32 cellular contexts compared by ENCODE assay signal in the genomic region with DNA sequence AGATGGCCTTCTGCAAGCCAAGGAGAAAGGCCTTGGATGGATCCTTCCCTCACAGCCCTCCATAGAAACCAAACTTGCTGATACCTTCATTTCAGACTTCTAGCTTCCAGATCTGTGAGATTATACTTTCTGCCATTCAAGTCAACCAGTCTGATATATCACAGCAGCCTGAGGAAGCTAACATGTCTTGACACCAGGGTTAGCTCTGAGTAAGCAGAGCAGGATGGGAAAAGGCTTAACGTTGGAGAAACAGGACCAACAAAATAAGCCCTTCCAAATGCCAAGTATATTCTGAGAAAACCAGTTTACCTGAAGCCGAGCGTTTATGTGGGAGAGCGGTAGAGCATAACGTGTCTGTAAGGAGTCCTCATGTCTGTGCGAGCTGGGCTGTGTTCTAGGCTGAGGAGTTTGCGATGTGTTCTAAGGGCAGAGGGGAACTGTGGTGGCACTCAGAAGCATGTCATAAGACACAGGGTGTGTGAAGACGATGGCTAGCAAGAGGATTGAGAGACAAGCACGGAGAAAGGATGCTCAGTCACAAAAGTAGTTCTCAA.
DNase-seq lines count a peak whose midpoint lies in the region; ATAC-seq, FAIRE-seq and TF ChIP-seq lines count a peak whose summit lies in the region.
"Had no signal": no experiment of that assay in that cellular context is flagged by ENCODE, and none has a peak within 500 bp of the region (broad histone marks: within the 10 kb centered on the region; RNA-seq: fewer than 3 reads in every experiment).

No MANE protein-coding gene starts in this region.

- no peak overlapping the region for H3K4me2 ChIP-seq in K562 (ENCODE audit: insufficient read depth, low read length)
- H3K4me2 ChIP-seq in trophoblast cell (ENCODE audit: low read length), result no peak overlapping the region
- H3K4me2 ChIP-seq: A549, SK-N-SH had no signal

- in situ Hi-C loops in K562 (cut with MboI), result no loop called here

- 85% methylated on average over 9 of the region's 9 CpGs for WGBS in K562 (ENCODE audit: insufficient coverage, low coverage, missing lambda C conversion rate)
- no CpG with 5 or more reads among the region's 9 CpGs for WGBS in trophoblast cell (ENCODE audit: extremely low coverage, insufficient coverage, insufficient read length)
- 86 to 97% methylated on average over 9 of the region's 9 CpGs for WGBS in body of pancreas, 2 donors

- intact Hi-C loops in K562 (cut with micrococcal nuclease) (no loop called here), body of pancreas (cut with DNase I) (no loop called here)

- TF ChIP-seq CTCF in K562 (IDR thresholded peaks at IDR 0.05 in 2 of 3, conservative IDR thresholded peaks at IDR 0.05 in 1 of 3; ENCODE audit: insufficient read depth in 2 of 3, low read depth in 1 of 3, low read length in 3 of 3) (no peak), glutamatergic neuron (IDR thresholded peaks at IDR 0.05; ENCODE audit: partially characterized antibody, unreplicated experiment) (no peak), body of pancreas (IDR thresholded peaks at IDR 0.05) (no peak)

- no peak overlapping the region for H3K4me3 Mint-ChIP-seq in glutamatergic neuron (ENCODE audit: unreplicated experiment)
- H3K4me3 Mint-ChIP-seq: CD4-positive, alpha-beta memory T cell; H9 had no signal

- H3K14ac ChIP-seq in trophoblast cell (ENCODE audit: low read length), result peak overlapping the region; percentile 83

- H3K27me3 ChIP-seq in K562 (ENCODE audit: control insufficient read depth in 2 of 2, insufficient read depth in 2 of 2, low read length in 2 of 2) (no peaks in the 10 kb centered on the region), trophoblast cell (ENCODE audit: insufficient read depth, low read length) (no peaks in the 10 kb centered on the region), body of pancreas (no peaks in the 10 kb centered on the region)
- H3K27me3 ChIP-seq: BLaER1 treated with 17β-estradiol and CSF1 and Interleukin-3, amounts not matched to agents 10 nM and 100 nM had no signal

- H3K9me1 ChIP-seq in K562 (ENCODE audit: control insufficient read depth, insufficient read depth, low read length), result no peaks in the 10 kb centered on the region

- H2BK12ac ChIP-seq in trophoblast cell (ENCODE audit: low read length), result peak overlapping the region; percentile 100

- peak overlapping the region; percentile 80 for H3K4ac ChIP-seq in trophoblast cell (ENCODE audit: low read depth, low read length)

- CTCF ChIA-PET in K562 (lab: Yijun Ruan, JAX; ENCODE audit: low intra/inter-chr PET ratio), result no interaction called here

- BruUV-seq in K562 (replicated peaks; lab: Mats Ljungman, UMichigan), result no TSS peak

- H3K23ac ChIP-seq in trophoblast cell (ENCODE audit: low read length), result no peak overlapping the region

- peak overlapping the region; percentile 26 to 69; a peak in 3 of 4 replicates for H3K9ac ChIP-seq in K562 (ENCODE audit: insufficient read depth in 1 of 2, low read depth in 2 of 2, low read length in 2 of 2)
- no peak overlapping the region for H3K9ac ChIP-seq in trophoblast cell (ENCODE audit: low read length)
- H3K9ac ChIP-seq: BLaER1 treated with 17β-estradiol and CSF1 and Interleukin-3, amounts not matched to agents 10 nM and 100 nM; GM23248; SK-N-SH had no signal

- H3K4me3 ChIP-seq in K562, result no peak overlapping the region
- no peak overlapping the region for H3K4me3 ChIP-seq in trophoblast cell (ENCODE audit: low read depth, low read length)
- H3K4me3 ChIP-seq in body of pancreas, result no peak overlapping the region
- H3K4me3 ChIP-seq: A549; BLaER1 treated with 17β-estradiol and CSF1 and Interleukin-3, amounts not matched to agents 10 nM and 100 nM; GM12878; GM23248 had no signal

- POLR2A ChIA-PET in K562 (lab: Yijun Ruan, JAX), result interaction anchor here (0.6 to 1.1 kb wide), 3 partner anchors 28 to 394 kb away, joined by 3 to 4 read pairs (median 3); no protein-coding TSS in a partner anchor

- H2BK5ac ChIP-seq in trophoblast cell (ENCODE audit: low read depth, low read length, poor library complexity), result peak overlapping the region; percentile 86

- peak overlapping the region; percentile 95 for H2BK120ac ChIP-seq in trophoblast cell (ENCODE audit: insufficient read depth, low read length, poor library complexity)

- H3K27ac Mint-ChIP-seq in glutamatergic neuron (ENCODE audit: unreplicated experiment), result peak overlapping the region; percentile 24
- H3K27ac Mint-ChIP-seq: H9 had no signal

- H4K12ac ChIP-seq in trophoblast cell (ENCODE audit: low read depth, low read length), result no peak overlapping the region

- H4K91ac ChIP-seq in trophoblast cell (ENCODE audit: low read depth, low read length), result peak overlapping the region; percentile 99

- peaks cover 5% of the 10 kb centered on the region for H3K9me3 Mint-ChIP-seq in glutamatergic neuron (ENCODE audit: unreplicated experiment)
- H3K9me3 Mint-ChIP-seq: CD4-positive, alpha-beta memory T cell; H9 had no signal

- peaks cover 11% of the 10 kb centered on the region for H3K27me3 Mint-ChIP-seq in glutamatergic neuron (ENCODE audit: unreplicated experiment)

- TF ChIP-seq RAD21 in K562 (CRISPR knock-in tag; conservative IDR thresholded peaks at IDR 0.05 in 1 of 2, IDR thresholded peaks at IDR 0.05 in 1 of 2), result no peak

- TF ChIP-seq EP300 in K562 (IDR thresholded peaks at IDR 0.05; ENCODE audit: low read length), result no peak

- H3K36me3 ChIP-seq in K562 (ENCODE audit: control insufficient read depth, insufficient read depth, low read length) (no peaks in the 10 kb centered on the region), trophoblast cell (ENCODE audit: control insufficient read depth in 1 of 2, insufficient read depth in 2 of 2, low read length in 2 of 2) (no peaks in the 10 kb centered on the region), body of pancreas (replicated peaks in 1 of 2; ENCODE audit: insufficient read depth in 1 of 2, low read depth in 2 of 2) (no peaks in the 10 kb centered on the region)
- H3K36me3 ChIP-seq: BLaER1 treated with 17β-estradiol and CSF1 and Interleukin-3, amounts not matched to agents 10 nM and 100 nM had no signal

- DNase-seq in GM12891 (ENCODE audit: insufficient read length, low spot score), result no peak
- no peak for DNase-seq in K562 (ENCODE audit: extremely low read depth in 1 of 4, low spot score in 3 of 4)
- DNase-seq in glutamatergic neuron, result no peak
- DNase-seq in trophoblast cell, result no peak
- DNase-seq in stimulated activated CD4-positive, alpha-beta T cell treated with anti-CD3 and anti-CD28 coated beads, Interleukin-1b, Interleukin-23, amount 100 ng/mL, for 48 hours, result no peak
- no peak for DNase-seq in body of pancreas
- DNase-seq in epidermal melanocyte (ENCODE audit: insufficient read length, low spot score), result no peak
- no peak for DNase-seq in cortex of kidney (lab: John Stamatoyannopoulos, UW)
- DNase-seq: AML-193; CD4-positive, alpha-beta memory T cell; DMS 273 treated with DMSO at 0.1 percent for 48 hours; DMS79; EL; GDM1; GM23248; H9; Karpas-422; MV-4-11; NCI-H1105; NCI-H1436 treated with DMSO at 0.1 percent for 48 hours; NCI-H1930; NCI-H2107; NCI-H524; NCI-H748 treated with DMSO at 0.1 percent for 48 hours; NK-92 treated with Interleukin-12 subunit alpha and Interleukin-12 subunit beta, amount 100 ng/mL, for 24 hours; PC-3; SK-N-SH; SW 1271 had no signal

- peaks cover 34% of the 10 kb centered on the region for H3K4me1 Mint-ChIP-seq in glutamatergic neuron (ENCODE audit: low read depth, unreplicated experiment)

- peaks cover 62% of the 10 kb centered on the region for H3K79me1 ChIP-seq in trophoblast cell (ENCODE audit: low read length)

- H3K79me2 ChIP-seq in K562 (ENCODE audit: control insufficient read depth, insufficient read depth, low read length), result no peaks in the 10 kb centered on the region
- H3K79me2 ChIP-seq in trophoblast cell (ENCODE audit: control insufficient read depth, insufficient read depth, low read length, poor library complexity), result peaks cover 12% of the 10 kb centered on the region

- peak overlapping the region; percentile 90 for H3K27ac ChIP-seq in K562 (ENCODE audit: extremely low read depth, low read depth, low read length)
- peak overlapping the region; percentile 99 for H3K27ac ChIP-seq in trophoblast cell (ENCODE audit: low read depth, low read length)
- no peak overlapping the region for H3K27ac ChIP-seq in body of pancreas
- H3K27ac ChIP-seq: A549; BLaER1 treated with 17β-estradiol and CSF1 and Interleukin-3, amounts not matched to agents 10 nM and 100 nM; GM23248; HL-60 had no signal

- H2AFZ ChIP-seq in K562 (ENCODE audit: low read depth, low read length), result peak overlapping the region; percentile 20; the same call in 1 of the 2 replicates
- H2AFZ ChIP-seq in trophoblast cell (ENCODE audit: insufficient read depth, low read length, poor library complexity), result peak overlapping the region; percentile 69
- H2AFZ ChIP-seq: GM23248 had no signal

- peak overlapping the region; percentile 74 for H2AK5ac ChIP-seq in trophoblast cell (ENCODE audit: low read length)

- H3K9me3 ChIP-seq in K562 (replicated peaks; ENCODE audit: control insufficient read depth, insufficient read depth, low read depth, low read length) (no peaks in the 10 kb centered on the region), trophoblast cell (ENCODE audit: insufficient read depth, low read depth, low read length) (no peaks in the 10 kb centered on the region), body of pancreas (no peaks in the 10 kb centered on the region)
- H3K9me3 ChIP-seq: A549; BLaER1 treated with 17β-estradiol and CSF1 and Interleukin-3, amounts not matched to agents 10 nM and 100 nM; SK-N-SH had no signal

- no peaks in the 10 kb centered on the region for H4K20me1 ChIP-seq in K562 (replicated peaks; ENCODE audit: control insufficient read depth, insufficient read depth, low read length)
- H4K20me1 ChIP-seq: BLaER1 treated with 17β-estradiol and CSF1 and Interleukin-3, amounts not matched to agents 10 nM and 100 nM had no signal

- H3K4me1 ChIP-seq in K562 (replicated peaks in 1 of 2; ENCODE audit: control insufficient read depth in 2 of 2, insufficient read depth in 2 of 2, low read length in 2 of 2) (peaks cover 44 to 89% of the 10 kb centered on the region in 2 experiments), trophoblast cell (ENCODE audit: control insufficient read depth in 1 of 2, insufficient read depth in 2 of 2, low read length in 2 of 2) (peaks cover 38 to 40% of the 10 kb centered on the region in 2 experiments), body of pancreas (peaks cover 8% of the 10 kb centered on the region)

- TF ChIP-seq POLR2A in GM12891 (IDR thresholded peaks at IDR 0.05; ENCODE audit: low read depth, low read length), result no peak
- TF ChIP-seq POLR2A in K562 (conservative IDR thresholded peaks at IDR 0.05), result no peak
- TF ChIP-seq POLR2A in body of pancreas (IDR thresholded peaks at IDR 0.05), result no peak

- peak overlapping the region; percentile 67 for H3K18ac ChIP-seq in trophoblast cell (ENCODE audit: low read length)

- ATAC-seq in K562 (no peak), body of pancreas (no peak)
- ATAC-seq: A549, GM12878, PC-3 had no signal

- H4K8ac ChIP-seq in trophoblast cell (ENCODE audit: low read depth, low read length), result peak overlapping the region; percentile 86

- no peaks in the 10 kb centered on the region for H3K36me3 Mint-ChIP-seq in glutamatergic neuron (ENCODE audit: unreplicated experiment)
- H3K36me3 Mint-ChIP-seq: CD4-positive, alpha-beta memory T cell had no signal

- peak; percentile 50 for FAIRE-seq in GM12891 (lab: Jason Lieb, UNC)
- no peak for FAIRE-seq in K562 (lab: Jason Lieb, UNC)
- FAIRE-seq: A549, GM12878 had no signal

TF ChIP-seq in K562, 482 proteins besides CTCF, POLR2A, EP300 and RAD21 (continues in another document):
- no peak for TF ChIP-seq ZC3H8 (IDR thresholded peaks at IDR 0.05)

Comparison
In these comparisons a context has a peak if more than half of its experiments do, and no peak if none do; other contexts are left out.
1. H3K27ac ChIP-seq: peak in K562 (single experiment) and trophoblast cell (single experiment); none in body of pancreas (0 of 4).